21 cellular contexts compared by ENCODE assay signal in the genomic region with DNA sequence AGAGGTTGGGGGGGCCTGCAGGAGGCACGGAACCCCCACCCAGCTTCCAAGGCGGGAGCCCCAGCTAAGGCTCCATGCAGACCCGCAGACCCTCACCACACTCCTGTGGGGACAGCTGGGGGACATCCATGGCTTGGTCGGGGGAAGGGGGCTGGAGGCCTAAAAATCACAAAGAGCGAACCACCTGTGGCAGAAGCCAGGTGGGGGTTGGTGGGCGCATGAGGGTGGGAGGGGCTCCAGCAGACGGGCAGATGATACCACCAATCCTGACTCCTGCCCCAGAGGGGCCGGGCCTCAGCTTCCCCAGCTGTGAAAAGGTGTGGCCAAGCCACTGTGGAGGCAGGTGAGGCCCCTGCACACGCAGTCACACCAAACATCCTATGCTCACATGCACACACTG.
DNase-seq lines count a peak whose midpoint lies in the region; ATAC-seq, FAIRE-seq and TF ChIP-seq lines count a peak whose summit lies in the region.
"Had no signal": no experiment of that assay in that cellular context is flagged by ENCODE, and none has a peak within 500 bp of the region (broad histone marks: within the 10 kb centered on the region; RNA-seq: fewer than 3 reads in every experiment).

No MANE protein-coding gene starts in this region.

- H3K4me1 ChIP-seq in right atrium auricular region (peaks cover 0 to under 1% of the 10 kb centered on the region in 2 donors), small intestine (ENCODE audit: control insufficient read depth in 2 of 2, insufficient read depth in 1 of 2, low read depth in 1 of 2, low read length in 1 of 2) (no peaks in the 10 kb centered on the region)
- H3K4me1 ChIP-seq: A549, gastrocnemius medialis had no signal

- no peak overlapping the region for H3K27ac Mint-ChIP-seq in chondrocyte (ENCODE audit: unreplicated experiment)
- H3K27ac Mint-ChIP-seq: activated T-cell treated with anti-CD3 and anti-CD28 coated beads, Interleukin-2, amount 50 U/mL, for 72 hours had no signal

- DNase-seq in Right ventricle myocardium superior (peak; percentile 19), right atrium auricular region (ENCODE audit: low spot score) (no peak), chondrocyte (ENCODE audit: low spot score) (peak; percentile 58), left kidney (ENCODE audit: low read depth, low spot score) (peak; percentile 14), putamen (ENCODE audit: low spot score) (no peak), small intestine (no peak), hepatic stellate cell (ENCODE audit: low spot score) (no peak)
- DNase-seq: activated T-cell treated with anti-CD3 and anti-CD28 coated beads, Interleukin-2, amount 50 U/mL, for 72 hours; cerebellar nuclear complex; effector CD4-positive, alpha-beta T cell; gastrocnemius medialis; NCI-H1417; NCI-H524; RPMI8226; stimulated activated CD4-positive, alpha-beta T cell treated with anti-CD3 and anti-CD28 coated beads, Interleukin-15, amount 100 ng/mL, for 24 hours had no signal

- no peak for TF ChIP-seq CTCF in right atrium auricular region (IDR thresholded peaks at IDR 0.05)
- no peak for TF ChIP-seq CTCF in chondrocyte (IDR thresholded peaks at IDR 0.05)

- H3K4me1 Mint-ChIP-seq in chondrocyte (ENCODE audit: low read depth): no peaks in the 10 kb centered on the region

- 55 to 63% (median 61%) methylated on average over 9 of the region's 9 CpGs for WGBS in small intestine, 3 donors

- ATAC-seq in Right ventricle myocardium superior (ENCODE audit: poor library complexity) (no peak), GM18502 (IDR thresholded peaks at IDR 0.05; ENCODE audit: poor library complexity, unreplicated experiment) (no peak)
- ATAC-seq: activated CD4-positive, CD25-positive, alpha-beta regulatory T cell treated with anti-CD3 and anti-CD28 coated beads, Interleukin-2, amount 50 U/mL, for 24 hours; activated T-cell treated with anti-CD3 and anti-CD28 coated beads, Interleukin-2, amount 50 U/mL, for 72 hours; gastrocnemius medialis had no signal

- H3K27me3 Mint-ChIP-seq in chondrocyte (ENCODE audit: low read depth): no peaks in the 10 kb centered on the region

- no peaks in the 10 kb centered on the region for H3K27me3 ChIP-seq in right atrium auricular region
- peaks cover 0 to 4% of the 10 kb centered on the region in 2 donors for H3K27me3 ChIP-seq in small intestine (ENCODE audit: control insufficient read depth in 2 of 2, insufficient read depth in 2 of 2, low read length in 2 of 2)

- H3K4me3 ChIP-seq in right atrium auricular region (no peak overlapping the region), small intestine (ENCODE audit: low read depth in 1 of 2, low read length in 2 of 2) (no peak overlapping the region)
- H3K4me3 ChIP-seq: A549; BLaER1 treated with 17β-estradiol and CSF1 and Interleukin-3, amounts not matched to agents 10 nM and 100 nM; gastrocnemius medialis had no signal

- H3K27ac ChIP-seq in right atrium auricular region: no peak overlapping the region
- no peak overlapping the region for H3K27ac ChIP-seq in small intestine (ENCODE audit: low read depth in 1 of 2, low read length in 1 of 2)
- H3K27ac ChIP-seq: A549; BLaER1 treated with 17β-estradiol and CSF1 and Interleukin-3, amounts not matched to agents 10 nM and 100 nM; gastrocnemius medialis had no signal

- H3K36me3 ChIP-seq in right atrium auricular region (no peaks in the 10 kb centered on the region), small intestine (ENCODE audit: control insufficient read depth in 2 of 2, insufficient read depth in 2 of 2, low read length in 2 of 2) (no peaks in the 10 kb centered on the region)
- H3K36me3 ChIP-seq: BLaER1 treated with 17β-estradiol and CSF1 and Interleukin-3, amounts not matched to agents 10 nM and 100 nM; gastrocnemius medialis had no signal

- no peak overlapping the region for H3K4me3 Mint-ChIP-seq in chondrocyte (ENCODE audit: unreplicated experiment)
- H3K4me3 Mint-ChIP-seq: activated T-cell treated with anti-CD3 and anti-CD28 coated beads, Interleukin-2, amount 50 U/mL, for 72 hours had no signal

- intact Hi-C loops in Right ventricle myocardium superior (cut with DNase I): no loop called here

- H3K36me3 Mint-ChIP-seq in chondrocyte (ENCODE audit: low read depth): no peaks in the 10 kb centered on the region
- H3K36me3 Mint-ChIP-seq: activated naive CD4-positive, alpha-beta T cell treated with anti-CD3 and anti-CD28 coated beads, Interleukin-2, amount 50 U/mL, for 72 hours had no signal

- no peaks in the 10 kb centered on the region for H3K9me3 Mint-ChIP-seq in chondrocyte (ENCODE audit: low read depth)
- H3K9me3 Mint-ChIP-seq: activated naive CD4-positive, alpha-beta T cell treated with anti-CD3 and anti-CD28 coated beads, Interleukin-2, amount 50 U/mL, for 72 hours; activated T-cell treated with anti-CD3 and anti-CD28 coated beads, Interleukin-2, amount 50 U/mL, for 72 hours had no signal

- FAIRE-seq in small intestine (lab: Jason Lieb, UNC): no peak
- FAIRE-seq: A549, astrocyte had no signal

- H3K9me3 ChIP-seq in right atrium auricular region (no peaks in the 10 kb centered on the region), small intestine (ENCODE audit: control insufficient read depth, low read depth) (no peaks in the 10 kb centered on the region)
- H3K9me3 ChIP-seq: A549; BLaER1 treated with 17β-estradiol and CSF1 and Interleukin-3, amounts not matched to agents 10 nM and 100 nM; gastrocnemius medialis had no signal

Comparison
In these comparisons a context has a peak if more than half of its experiments do, and no peak if none do; other contexts are left out.
1. DNase-seq: peak in Right ventricle myocardium superior (single experiment), chondrocyte (single experiment) and left kidney (single experiment); none in right atrium auricular region (single experiment), putamen (single experiment), small intestine (single experiment) and hepatic stellate cell (single experiment).